17 cellular contexts compared by ENCODE assay signal in the genomic region with DNA sequence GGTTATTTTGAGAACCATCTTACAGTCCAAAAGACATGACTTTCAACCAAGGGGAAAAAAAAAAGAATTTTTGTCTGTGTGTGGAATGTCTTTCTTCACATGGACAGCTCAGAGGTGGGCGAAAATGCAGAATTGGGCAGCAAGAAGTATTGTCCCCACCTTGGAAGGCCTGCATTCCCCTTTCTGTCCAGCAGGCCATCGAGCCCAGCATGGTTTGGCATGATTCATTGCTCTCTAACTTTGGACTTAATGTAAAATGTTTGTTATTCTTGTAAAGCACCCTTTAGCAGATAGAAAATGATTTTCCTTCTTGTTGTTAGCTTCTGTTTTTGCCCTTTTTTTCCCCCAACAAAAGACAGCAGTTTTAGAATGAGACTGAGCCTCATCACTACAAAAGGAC. TPM values are rescaled to one million over a fixed set of nuclear protein-coding genes. Genes with fewer than 3 reads are reported as not detected.
A peak's percentile ranks its signal among the peaks of the same experiment; 100 is the strongest.
DNase-seq lines count a peak whose midpoint lies in the region; ATAC-seq and TF ChIP-seq lines count a peak whose summit lies in the region.
"Had no signal": no experiment of that assay in that cellular context is flagged by ENCODE, and none has a peak within 500 bp of the region (broad histone marks: within the 10 kb centered on the region; RNA-seq: fewer than 3 reads in every experiment).

No MANE protein-coding gene starts in this region.

- H2AFZ ChIP-seq in PC-3 (ENCODE audit: low read length), result no peak overlapping the region

- H3F3A ChIP-seq in PC-3 (ENCODE audit: low read length, unreplicated experiment), result no peaks in the 10 kb centered on the region

- H3K9ac ChIP-seq in PC-3 (ENCODE audit: low read length), result no peak overlapping the region

- H3K27ac ChIP-seq in PC-3 (ENCODE audit: low read length), result no peak overlapping the region
- no peak overlapping the region for H3K27ac ChIP-seq in vagina
- H3K27ac ChIP-seq: heart left ventricle, spleen had no signal

- no peaks in the 10 kb centered on the region for H3K27me3 ChIP-seq in PC-3 (ENCODE audit: low read length)
- no peaks in the 10 kb centered on the region for H3K27me3 ChIP-seq in vagina
- H3K27me3 ChIP-seq: heart left ventricle, spleen had no signal

- intact Hi-C loops in PC-3 (cut with micrococcal nuclease), result no loop called here
- intact Hi-C loops in vagina (cut with DNase I), result no loop called here

- no peak for ATAC-seq in PC-3
- no peak for ATAC-seq in HG02610 (IDR thresholded peaks at IDR 0.05; ENCODE audit: unreplicated experiment)
- ATAC-seq: heart left ventricle, T-cell had no signal

- H4K20me1 ChIP-seq in PC-3 (ENCODE audit: low read length), result peaks cover 16% of the 10 kb centered on the region

- DNase-seq in PC-3 (no peak), epithelial cell of esophagus (ENCODE audit: low read depth) (no peak), retinal pigment epithelial cell (ENCODE audit: low read depth) (no peak), vagina (ENCODE audit: extremely low spot score in 2 of 2) (no peak)
- DNase-seq in stimulated activated CD4-positive, alpha-beta T cell treated with anti-CD3 and anti-CD28 coated beads, Interleukin-4, amount 100 ng/mL, for 24 hours, result no peak
- DNase-seq: activated CD4-positive, alpha-beta T cell treated with anti-CD3 and anti-CD28 coated beads for 1 hour; activated T-cell treated with anti-CD3 and anti-CD28 coated beads, Interleukin-2, amount 50 U/mL, for 48 hours; anterior cingulate cortex; effector CD8-positive, alpha-beta T cell; heart left ventricle; NCI-H1048; NCI-H2227 treated with DMSO at 0.1 percent for 48 hours; OCI-M1; spleen; T-cell had no signal

- TF ChIP-seq CTCF in GM12873 (IDR thresholded peaks at IDR 0.05; ENCODE audit: insufficient read depth, low read depth, low read length, missing control alignments), result peak; percentile 59
- TF ChIP-seq CTCF in PC-3 (conservative IDR thresholded peaks at IDR 0.05; ENCODE audit: low read depth, low read length), result peak; percentile 33; the same call in 1 of the 2 replicates
- TF ChIP-seq CTCF in epithelial cell of esophagus (IDR thresholded peaks at IDR 0.05; ENCODE audit: insufficient read depth, low read depth, low read length, missing control alignments), result peak; percentile 41
- peak; percentile 33 for TF ChIP-seq CTCF in retinal pigment epithelial cell (conservative IDR thresholded peaks at IDR 0.05; ENCODE audit: low read depth, low read length)
- no peak for TF ChIP-seq CTCF in vagina (IDR thresholded peaks at IDR 0.05)

- no peaks in the 10 kb centered on the region; the same call in 1 of the 2 replicates for H3K36me3 ChIP-seq in PC-3 (ENCODE audit: low read depth, low read length)
- H3K36me3 ChIP-seq in vagina, result no peaks in the 10 kb centered on the region
- H3K36me3 ChIP-seq: spleen had no signal

- no peak overlapping the region for H3K4me3 ChIP-seq in PC-3 (ENCODE audit: low read length)
- no peak overlapping the region for H3K4me3 ChIP-seq in epithelial cell of esophagus (ENCODE audit: low read length)
- no peak overlapping the region for H3K4me3 ChIP-seq in retinal pigment epithelial cell (ENCODE audit: low read length)
- H3K4me3 ChIP-seq in vagina, result no peak overlapping the region
- H3K4me3 ChIP-seq: heart left ventricle, spleen had no signal

- BruUV-seq in PC-3 (replicated peaks; lab: Mats Ljungman, UMichigan), result no TSS peak

- no peak for TF ChIP-seq POLR2A in vagina (IDR thresholded peaks at IDR 0.05)

- H3K9me3 ChIP-seq in PC-3 (ENCODE audit: low read length) (no peaks in the 10 kb centered on the region), vagina (no peaks in the 10 kb centered on the region)
- H3K9me3 ChIP-seq: heart left ventricle, spleen had no signal

- CTCF ChIA-PET in PC-3 (lab: Charles Lee), result interaction anchor here (0.9 kb wide), 1 partner anchor 169 kb away, joined by 3 read pairs; no protein-coding TSS in a partner anchor

- no peak overlapping the region for H3K4me2 ChIP-seq in PC-3 (ENCODE audit: low read length)

- POLR2A ChIA-PET in PC-3 (lab: Charles Lee; ENCODE audit: unreplicated experiment), result no interaction called here

- no peaks in the 10 kb centered on the region for H3K9me2 ChIP-seq in PC-3 (replicated peaks; ENCODE audit: low read length)

- H3K79me2 ChIP-seq in PC-3 (ENCODE audit: low read length), result peaks cover 95% of the 10 kb centered on the region

- H3K4me1 ChIP-seq in PC-3 (ENCODE audit: insufficient read depth, low read length) (peaks cover 9% of the 10 kb centered on the region; the same call in 1 of the 2 replicates), vagina (no peaks in the 10 kb centered on the region)

RNA-seq across cellular contexts. Expression of gene MYO1E, which starts 12.4 kb away (rescaled TPM):
- total RNA-seq in PC-3 (2014; rRNA removed) (67.7 and 68.8 TPM in 2 replicates), vagina (16.9 TPM)

Comparison
In these comparisons a context has a peak if more than half of its experiments do, and no peak if none do; other contexts are left out.
1. CTCF ChIP-seq: peak in GM12873 (single experiment), PC-3 (single experiment), epithelial cell of esophagus (single experiment) and retinal pigment epithelial cell (single experiment); none in vagina (0 of 3).